In genomic region chr20:16020971-16021370, GRCh38 we compare ENCODE assay signal across 14 cellular contexts.
A peak's percentile ranks its signal among the peaks of the same experiment; 100 is the strongest.
DNase-seq lines count a peak whose midpoint lies in the region; TF ChIP-seq lines count a peak whose summit lies in the region.
"Had no signal": no experiment of that assay in that cellular context is flagged by ENCODE, and none has a peak within 500 bp of the region (broad histone marks: within the 10 kb centered on the region; RNA-seq: fewer than 3 reads in every experiment).

No MANE protein-coding gene starts in this region.

- no peak overlapping the region for H3K9ac ChIP-seq in mammary epithelial cell (ENCODE audit: insufficient read depth, low read length)
- H3K9ac ChIP-seq: BLaER1, parathyroid adenoma had no signal

- WGBS in mammary epithelial cell (ENCODE audit: low coverage, missing lambda C conversion rate) = 31% methylated on average over 3 of the region's 3 CpGs

- dilution Hi-C loops in mammary epithelial cell (cut with HindIII; ENCODE audit: low sequenced_read_pairs) = no loop called here

- no peaks in the 10 kb centered on the region for H3K36me3 ChIP-seq in mammary epithelial cell (ENCODE audit: insufficient read depth, low read length)
- H3K36me3 ChIP-seq: BLaER1, heart right ventricle had no signal

- H3K27me3 ChIP-seq in mammary epithelial cell (ENCODE audit: insufficient read depth, low read length) = no peaks in the 10 kb centered on the region
- H3K27me3 ChIP-seq: BLaER1 had no signal

- H3K4me2 ChIP-seq in mammary epithelial cell (ENCODE audit: insufficient read depth, low read depth, low read length) = no peak overlapping the region
- H3K4me2 ChIP-seq: BLaER1 had no signal

- no peak for TF ChIP-seq CTCF in mammary epithelial cell (conservative IDR thresholded peaks at IDR 0.05 in 1 of 2, IDR thresholded peaks at IDR 0.05 in 1 of 2; ENCODE audit: extremely low read depth in 1 of 2, insufficient read depth in 1 of 2, low read depth in 1 of 2, low read length in 2 of 2)

- H3K4me1 ChIP-seq in mammary epithelial cell (ENCODE audit: insufficient read depth, low read length) = peaks cover 17% of the 10 kb centered on the region
- H3K4me1 ChIP-seq: heart right ventricle, parathyroid adenoma had no signal

- peak; percentile 43 for DNase-seq in EH (ENCODE audit: low read depth)
- peak; percentile 9 for DNase-seq in NCI-H226
- DNase-seq in mammary epithelial cell = peak; percentile 92
- peak; percentile 48 for DNase-seq in non-pigmented ciliary epithelial cell (ENCODE audit: low read depth)
- DNase-seq in NCI-H748 (lab: John Stamatoyannopoulos, UW; ENCODE audit: unreplicated experiment) = no peak
- no peak for DNase-seq in anterior cingulate cortex (lab: John Stamatoyannopoulos, UW)
- no peak for DNase-seq in pons (ENCODE audit: low spot score)
- DNase-seq in ecto neural progenitor cell (ENCODE audit: low spot score) = no peak
- DNase-seq: activated naive CD4-positive, alpha-beta T cell; DMS79 treated with DMSO at 0.1 percent for 48 hours; heart right ventricle; MM.1S had no signal

- H3K79me2 ChIP-seq in mammary epithelial cell (ENCODE audit: insufficient read depth, low read length) = no peaks in the 10 kb centered on the region
- H3K79me2 ChIP-seq: parathyroid adenoma had no signal

- H4K20me1 ChIP-seq in mammary epithelial cell (ENCODE audit: insufficient read depth, low read length) = no peaks in the 10 kb centered on the region
- H4K20me1 ChIP-seq: BLaER1 had no signal

- CTCF ChIA-PET in mammary epithelial cell (lab: Charles Lee; ENCODE audit: low non-redundant PET) = no interaction called here

- H3K4me3 ChIP-seq in mammary epithelial cell (replicated peaks in 1 of 3; ENCODE audit: insufficient read depth in 1 of 3, low read depth in 2 of 3, low read length in 3 of 3) = no peak overlapping the region
- H3K4me3 ChIP-seq: BLaER1, heart right ventricle had no signal

- no TSS peak for BruUV-seq in mammary epithelial cell (replicated peaks; lab: Mats Ljungman, UMichigan)

- H3K27ac ChIP-seq in mammary epithelial cell (ENCODE audit: insufficient read depth, low read depth, low read length) = no peak overlapping the region
- H3K27ac ChIP-seq: BLaER1, heart right ventricle, parathyroid adenoma had no signal

- H2AFZ ChIP-seq in mammary epithelial cell (ENCODE audit: low read depth, low read length) = no peak overlapping the region
- H2AFZ ChIP-seq: parathyroid adenoma had no signal

- intact Hi-C loops in mammary epithelial cell (cut with micrococcal nuclease) = no loop called here

- H3K9me3 ChIP-seq in mammary epithelial cell (replicated peaks; ENCODE audit: insufficient read depth, low read length) = no peaks in the 10 kb centered on the region
- H3K9me3 ChIP-seq: heart right ventricle had no signal

- in situ Hi-C loops in mammary epithelial cell (cut with MboI; ENCODE audit: low sequenced_read_pairs in 2 of 2) = no loop called here

Comparison
In these comparisons a context has a peak if more than half of its experiments do, and no peak if none do; other contexts are left out.
1. DNase-seq: peak in EH (single experiment), NCI-H226 (single experiment), mammary epithelial cell (single experiment) and non-pigmented ciliary epithelial cell (single experiment); none in NCI-H748 (single experiment), anterior cingulate cortex (0 of 58), pons (single experiment) and ecto neural progenitor cell (single experiment).